Comparison of ENCODE assay signal across 18 cellular contexts in the genomic region with DNA sequence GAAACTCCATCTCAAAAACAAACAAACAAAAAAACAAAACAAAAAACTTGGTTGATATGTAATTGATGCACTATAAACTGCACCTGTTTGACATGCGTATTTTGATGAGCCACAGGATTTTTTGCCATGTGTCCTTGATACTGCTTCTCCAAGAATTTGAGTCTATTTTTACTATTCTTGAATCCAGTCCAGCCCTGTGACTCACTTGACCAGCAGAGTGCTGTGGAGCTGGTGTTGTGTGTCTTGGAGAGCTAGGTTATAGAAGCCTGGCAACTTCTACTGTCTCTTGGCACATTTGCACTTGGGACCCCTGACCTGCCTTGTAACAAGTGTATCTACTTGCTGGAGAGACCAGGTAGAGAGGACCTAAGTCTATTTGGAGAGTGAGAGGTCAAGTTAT. TPM values are rescaled to one million over a fixed set of nuclear protein-coding genes. Genes with fewer than 3 reads are reported as not detected.
DNase-seq lines count a peak whose midpoint lies in the region; ATAC-seq, FAIRE-seq and TF ChIP-seq lines count a peak whose summit lies in the region.
"Had no signal": no experiment of that assay in that cellular context is flagged by ENCODE, and none has a peak within 500 bp of the region (broad histone marks: within the 10 kb centered on the region; RNA-seq: fewer than 3 reads in every experiment).

No MANE protein-coding gene starts in this region.

- no peak for FAIRE-seq in GM12891 (lab: Jason Lieb, UNC)
- FAIRE-seq: endometrium, GM19239, HTR-8/SVneo had no signal

- no peak for ATAC-seq in HG03521 (IDR thresholded peaks at IDR 0.05; ENCODE audit: unreplicated experiment)
- no peak for ATAC-seq in GM18909 (IDR thresholded peaks at IDR 0.05; ENCODE audit: poor library complexity, unreplicated experiment)
- ATAC-seq: activated CD8-positive, alpha-beta T cell treated with anti-CD3 and anti-CD28 coated beads, Interleukin-2, amount 10 ng/mL, durations not matched to agents 7 days and 5 days; activated T-cell treated with anti-CD3 and anti-CD28 coated beads, Interleukin-2, amount 50 U/mL, for 72 hours; HCT116; naive thymus-derived CD8-positive, alpha-beta T cell had no signal

- no peak for TF ChIP-seq CTCF in fibroblast of the aortic adventitia (IDR thresholded peaks at IDR 0.05; ENCODE audit: insufficient read depth, low read length)

- H3K27me3 ChIP-seq in adipocyte (replicated peaks; ENCODE audit: control insufficient read depth, insufficient read depth, low read length), result no peaks in the 10 kb centered on the region
- H3K27me3 ChIP-seq: thyroid gland had no signal

- TF ChIP-seq POLR2A in GM12891 (IDR thresholded peaks at IDR 0.05; ENCODE audit: low read depth, low read length), result no peak

- no peaks in the 10 kb centered on the region for H3K4me1 ChIP-seq in adipocyte (ENCODE audit: control insufficient read depth, insufficient read depth, low read length)
- H3K4me1 ChIP-seq: thyroid gland had no signal

- no peak overlapping the region for H3K9ac ChIP-seq in adipocyte (ENCODE audit: low read length)

- no peaks in the 10 kb centered on the region for H3K36me3 ChIP-seq in adipocyte (ENCODE audit: control insufficient read depth, insufficient read depth, low read length, severe bottlenecking)
- H3K36me3 ChIP-seq: thyroid gland had no signal

- no peaks in the 10 kb centered on the region for H3K9me3 ChIP-seq in adipocyte (ENCODE audit: control insufficient read depth, low read length)
- H3K9me3 ChIP-seq: thyroid gland had no signal

- DNase-seq in EH (ENCODE audit: low read depth) (peak; percentile 52), adipocyte (ENCODE audit: low read depth) (peak; percentile 27), fibroblast of the aortic adventitia (ENCODE audit: low read depth) (peak; percentile 46), renal cortical epithelial cell (ENCODE audit: low read depth) (peak; percentile 9), GM12891 (ENCODE audit: insufficient read length, low spot score) (no peak)
- DNase-seq: activated CD4-positive, CD25-positive, alpha-beta regulatory T cell; activated CD8-positive, alpha-beta T cell treated with anti-CD3 and anti-CD28 coated beads, Interleukin-2, amount 10 ng/mL, durations not matched to agents 7 days and 5 days; activated T-cell treated with anti-CD3 and anti-CD28 coated beads, Interleukin-2, amount 50 U/mL, for 72 hours; naive thymus-derived CD8-positive, alpha-beta T cell; SHP77 treated with DMSO at 0.1 percent for 48 hours; thyroid gland had no signal

- H3K4me3 ChIP-seq in adipocyte (ENCODE audit: low read length), result no peak overlapping the region
- no peak overlapping the region for H3K4me3 ChIP-seq in fibroblast of the aortic adventitia (ENCODE audit: low read depth, low read length)
- H3K4me3 ChIP-seq: lung, thyroid gland had no signal

TF ChIP-seq in GM12891, 5 proteins besides CTCF, POLR2A, EP300 and RAD21:
- no peak for TF ChIP-seq POLR2AphosphoS5 (IDR thresholded peaks at IDR 0.05; ENCODE audit: low read depth, low read length)
- TF ChIP-seq PAX5 (IDR thresholded peaks at IDR 0.05; ENCODE audit: insufficient read depth, low read length, severe bottlenecking), result no peak
- TF ChIP-seq POU2F2 (IDR thresholded peaks at IDR 0.05; ENCODE audit: low read depth, low read length), result no peak
- TF ChIP-seq SPI1 (IDR thresholded peaks at IDR 0.05; ENCODE audit: low read depth, low read length), result no peak
- TF ChIP-seq TAF1 (IDR thresholded peaks at IDR 0.05; ENCODE audit: low read depth, low read length), result no peak

RNA-seq across cellular contexts. Expression of a gene that starts 52.0 kb away (rescaled TPM):
- total RNA-seq in fibroblast of the aortic adventitia (ENCODE audit: low replicate concordance) (1.2 TPM in 1 of 2 replicates, not detected in the other), renal cortical epithelial cell (1.1 TPM in 1 of 2 replicates, not detected in the other)
- polyA plus RNA-seq in GM12891 (2012; ENCODE audit: low read depth, missing spikeins), result 1.5 TPM
